17 cellular contexts compared by ENCODE assay signal in the genomic region with DNA sequence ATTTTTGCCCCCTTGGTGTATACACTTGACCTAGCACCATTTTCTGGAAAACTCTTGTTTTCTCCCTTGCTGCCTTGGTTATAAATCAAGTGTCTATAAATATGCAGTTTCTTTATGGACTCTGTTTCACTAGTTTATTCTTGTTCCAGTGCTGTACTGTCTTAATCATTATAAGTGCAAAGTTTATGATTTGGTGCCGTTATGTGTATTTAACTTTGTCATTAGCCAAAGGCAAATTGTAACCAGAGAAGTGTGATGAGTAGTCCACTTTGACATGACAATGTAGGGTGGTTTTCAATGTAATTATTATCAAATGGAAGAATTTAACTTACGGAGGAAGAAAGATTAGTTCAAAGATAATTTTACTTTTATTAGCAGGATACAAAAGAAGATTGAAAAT. TPM values are rescaled to one million over a fixed set of nuclear protein-coding genes. Genes with fewer than 3 reads are reported as not detected.
DNase-seq lines count a peak whose midpoint lies in the region; ATAC-seq and TF ChIP-seq lines count a peak whose summit lies in the region.
"Had no signal": no experiment of that assay in that cellular context is flagged by ENCODE, and none has a peak within 500 bp of the region (broad histone marks: within the 10 kb centered on the region; RNA-seq: fewer than 3 reads in every experiment).

No MANE protein-coding gene starts in this region.

- H3K4me3 ChIP-seq in HEK293 (ENCODE audit: low read depth, low read length), result no peak overlapping the region
- H3K4me3 ChIP-seq: GM23248 had no signal

- H3K4me1 Mint-ChIP-seq in WTC11 (peaks cover 24% of the 10 kb centered on the region), nephron progenitor cell (no peaks in the 10 kb centered on the region)
- H3K4me1 Mint-ChIP-seq: CD14-positive monocyte had no signal

- H3K4me1 ChIP-seq in HEK293 (ENCODE audit: control insufficient read depth, insufficient read depth, low read length), result peaks cover 8% of the 10 kb centered on the region; the same call in 1 of the 2 replicates

- CTCF ChIA-PET in HEK293 (lab: Yijun Ruan, JAX), result interaction anchor here (0.6 kb wide), 1 partner anchor 136 kb away, joined by 5 read pairs; no protein-coding TSS in a partner anchor
- CTCF ChIA-PET in WTC11 (lab: Charles Lee), result no interaction called here

- peaks cover 41 to 77% of the 10 kb centered on the region in 2 experiments for H3K36me3 ChIP-seq in HEK293 (ENCODE audit: control insufficient read depth in 2 of 2, insufficient read depth in 1 of 2, low read length in 2 of 2)

- H3K9me3 Mint-ChIP-seq in WTC11, result peaks cover 12% of the 10 kb centered on the region
- peaks cover 30% of the 10 kb centered on the region for H3K9me3 Mint-ChIP-seq in nephron progenitor cell
- H3K9me3 Mint-ChIP-seq: CD8-positive, alpha-beta T cell had no signal

- POLR2A ChIA-PET in HEK293 (lab: Yijun Ruan, JAX), result no interaction called here
- POLR2A ChIA-PET in WTC11 (lab: Charles Lee), result no interaction called here

- H3K27ac ChIP-seq in HEK293 (ENCODE audit: extremely low read depth, low read depth, low read length), result no peak overlapping the region
- H3K27ac ChIP-seq: GM23248 had no signal

- H3K27me3 Mint-ChIP-seq in WTC11 (ENCODE audit: low read depth) (no peaks in the 10 kb centered on the region), nephron progenitor cell (ENCODE audit: low read depth, poor library complexity) (no peaks in the 10 kb centered on the region)

- TF ChIP-seq CTCF in HEK293 (tag by site-specific recombination; IDR thresholded peaks at IDR 0.05) (no peak), WTC11 (IDR thresholded peaks at IDR 0.05) (no peak), nephron progenitor cell (IDR thresholded peaks at IDR 0.05) (no peak)

- H3K36me3 Mint-ChIP-seq in WTC11 (peaks cover 46% of the 10 kb centered on the region), nephron progenitor cell (ENCODE audit: low read depth) (peaks cover 96% of the 10 kb centered on the region)

- no peak for ATAC-seq in WTC11
- ATAC-seq in GM19324 (IDR thresholded peaks at IDR 0.05; ENCODE audit: low FRiP score, unreplicated experiment), result no peak
- ATAC-seq: CD8-positive, alpha-beta T cell; HCT116; HepG2 had no signal

- peak; percentile 27 for DNase-seq in NCI-H69 (lab: John Stamatoyannopoulos, UW)
- no peak for DNase-seq in WTC11 (ENCODE audit: low spot score)
- DNase-seq in nephron progenitor cell, result no peak
- DNase-seq in activated CD4-positive, CD25-positive, alpha-beta regulatory T cell (lab: John Stamatoyannopoulos, UW), result no peak
- no peak for DNase-seq in SIG-M5 (lab: John Stamatoyannopoulos, UW)
- DNase-seq in NOMO-1 treated with DMSO at 0.1 percent for 48 hours (lab: John Stamatoyannopoulos, UW; ENCODE audit: unreplicated experiment), result no peak
- DNase-seq: CD8-positive, alpha-beta T cell; COR-L47; DMS153; DMS79 treated with DMSO at 0.1 percent for 48 hours; GDM1; GM23248 had no signal

- H3K27ac Mint-ChIP-seq in WTC11, result peak overlapping the region; percentile 29; the same call in 1 of the 2 replicates
- peak overlapping the region; percentile 2 for H3K27ac Mint-ChIP-seq in nephron progenitor cell
- H3K27ac Mint-ChIP-seq: CD14-positive monocyte; CD8-positive, alpha-beta T cell had no signal

- no peaks in the 10 kb centered on the region for H3K9me3 ChIP-seq in HEK293 (ENCODE audit: control insufficient read depth, insufficient read depth, low read depth, low read length)

- no peak overlapping the region for H3K4me3 Mint-ChIP-seq in WTC11
- no peak overlapping the region for H3K4me3 Mint-ChIP-seq in nephron progenitor cell
- H3K4me3 Mint-ChIP-seq: CD14-positive monocyte; CD8-positive, alpha-beta T cell had no signal

TF ChIP-seq in HEK293, 187 proteins besides CTCF, POLR2A, EP300 and RAD21 (continues in another document):
- TF ChIP-seq, protein P1, sequence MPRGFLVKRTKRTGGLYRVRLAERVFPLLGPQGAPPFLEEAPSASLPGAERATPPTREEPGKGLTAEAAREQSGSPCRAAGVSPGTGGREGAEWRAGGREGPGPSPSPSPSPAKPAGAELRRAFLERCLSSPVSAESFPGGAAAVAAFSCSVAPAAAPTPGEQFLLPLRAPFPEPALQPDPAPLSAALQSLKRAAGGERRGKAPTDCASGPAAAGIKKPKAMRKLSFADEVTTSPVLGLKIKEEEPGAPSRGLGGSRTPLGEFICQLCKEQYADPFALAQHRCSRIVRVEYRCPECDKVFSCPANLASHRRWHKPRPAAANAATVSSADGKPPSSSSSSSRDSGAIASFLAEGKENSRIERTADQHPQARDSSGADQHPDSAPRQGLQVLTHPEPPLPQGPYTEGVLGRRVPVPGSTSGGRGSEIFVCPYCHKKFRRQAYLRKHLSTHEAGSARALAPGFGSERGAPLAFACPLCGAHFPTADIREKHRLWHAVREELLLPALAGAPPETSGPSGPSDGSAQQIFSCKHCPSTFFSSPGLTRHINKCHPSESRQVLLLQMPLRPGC (tag by site-specific recombination; IDR thresholded peaks at IDR 0.05), result 0 out of 2 replicates have a peak, but pooled peaks have one; percentile 20
- TF ChIP-seq OVOL3 (tag by site-specific recombination; IDR thresholded peaks at IDR 0.05) (peak; percentile 100), ZNF16 (tag by site-specific recombination; IDR thresholded peaks at IDR 0.05; ENCODE audit: low read depth) (no peak), OSR2 (tag by site-specific recombination; IDR thresholded peaks at IDR 0.05) (peak; percentile 78), WT1 (tag by site-specific recombination; IDR thresholded peaks at IDR 0.05) (peak; percentile 62; the same call in 1 of the 2 replicates), ZFP37 (tag by site-specific recombination; IDR thresholded peaks at IDR 0.05) (no peak), FEZF1 (tag by site-specific recombination; IDR thresholded peaks at IDR 0.05) (peak; percentile 71), ZNF747 (tag by site-specific recombination; IDR thresholded peaks at IDR 0.05) (no peak)
- TF ChIP-seq, protein P2, sequence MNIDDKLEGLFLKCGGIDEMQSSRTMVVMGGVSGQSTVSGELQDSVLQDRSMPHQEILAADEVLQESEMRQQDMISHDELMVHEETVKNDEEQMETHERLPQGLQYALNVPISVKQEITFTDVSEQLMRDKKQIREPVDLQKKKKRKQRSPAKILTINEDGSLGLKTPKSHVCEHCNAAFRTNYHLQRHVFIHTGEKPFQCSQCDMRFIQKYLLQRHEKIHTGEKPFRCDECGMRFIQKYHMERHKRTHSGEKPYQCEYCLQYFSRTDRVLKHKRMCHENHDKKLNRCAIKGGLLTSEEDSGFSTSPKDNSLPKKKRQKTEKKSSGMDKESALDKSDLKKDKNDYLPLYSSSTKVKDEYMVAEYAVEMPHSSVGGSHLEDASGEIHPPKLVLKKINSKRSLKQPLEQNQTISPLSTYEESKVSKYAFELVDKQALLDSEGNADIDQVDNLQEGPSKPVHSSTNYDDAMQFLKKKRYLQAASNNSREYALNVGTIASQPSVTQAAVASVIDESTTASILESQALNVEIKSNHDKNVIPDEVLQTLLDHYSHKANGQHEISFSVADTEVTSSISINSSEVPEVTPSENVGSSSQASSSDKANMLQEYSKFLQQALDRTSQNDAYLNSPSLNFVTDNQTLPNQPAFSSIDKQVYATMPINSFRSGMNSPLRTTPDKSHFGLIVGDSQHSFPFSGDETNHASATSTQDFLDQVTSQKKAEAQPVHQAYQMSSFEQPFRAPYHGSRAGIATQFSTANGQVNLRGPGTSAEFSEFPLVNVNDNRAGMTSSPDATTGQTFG (tag by site-specific recombination; IDR thresholded peaks at IDR 0.05; ENCODE audit: borderline replicate concordance), result no peak

TF ChIP-seq in WTC11, 78 proteins besides CTCF, POLR2A, EP300 and RAD21:
- TF ChIP-seq SOX15 (CRISPR knock-in tag; IDR thresholded peaks at IDR 0.05), result no peak
- TF ChIP-seq MYBL2 (CRISPR knock-in tag; IDR thresholded peaks at IDR 0.05), result no peak
- TF ChIP-seq, protein P3, sequence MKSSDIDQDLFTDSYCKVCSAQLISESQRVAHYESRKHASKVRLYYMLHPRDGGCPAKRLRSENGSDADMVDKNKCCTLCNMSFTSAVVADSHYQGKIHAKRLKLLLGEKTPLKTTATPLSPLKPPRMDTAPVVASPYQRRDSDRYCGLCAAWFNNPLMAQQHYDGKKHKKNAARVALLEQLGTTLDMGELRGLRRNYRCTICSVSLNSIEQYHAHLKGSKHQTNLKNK (CRISPR knock-in tag; IDR thresholded peaks at IDR 0.05), result no peak
- no peak for TF ChIP-seq FOXP1 (CRISPR knock-in tag; IDR thresholded peaks at IDR 0.05; ENCODE audit: borderline replicate concordance)
- no peak for TF ChIP-seq CREB1 (CRISPR knock-in tag; IDR thresholded peaks at IDR 0.05)
- no peak for TF ChIP-seq NR3C1 (CRISPR knock-in tag; conservative IDR thresholded peaks at IDR 0.05; ENCODE audit: low read depth)
- TF ChIP-seq CREM (CRISPR knock-in tag; IDR thresholded peaks at IDR 0.05), result no peak
- TF ChIP-seq TEAD1 (CRISPR knock-in tag; IDR thresholded peaks at IDR 0.05), result no peak
- no peak for TF ChIP-seq SMAD4 (CRISPR knock-in tag; IDR thresholded peaks at IDR 0.05)
- no peak for TF ChIP-seq ESRRA (CRISPR knock-in tag; IDR thresholded peaks at IDR 0.05; ENCODE audit: borderline replicate concordance)
- TF ChIP-seq, protein P4, sequence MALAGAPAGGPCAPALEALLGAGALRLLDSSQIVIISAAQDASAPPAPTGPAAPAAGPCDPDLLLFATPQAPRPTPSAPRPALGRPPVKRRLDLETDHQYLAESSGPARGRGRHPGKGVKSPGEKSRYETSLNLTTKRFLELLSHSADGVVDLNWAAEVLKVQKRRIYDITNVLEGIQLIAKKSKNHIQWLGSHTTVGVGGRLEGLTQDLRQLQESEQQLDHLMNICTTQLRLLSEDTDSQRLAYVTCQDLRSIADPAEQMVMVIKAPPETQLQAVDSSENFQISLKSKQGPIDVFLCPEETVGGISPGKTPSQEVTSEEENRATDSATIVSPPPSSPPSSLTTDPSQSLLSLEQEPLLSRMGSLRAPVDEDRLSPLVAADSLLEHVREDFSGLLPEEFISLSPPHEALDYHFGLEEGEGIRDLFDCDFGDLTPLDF (CRISPR knock-in tag; IDR thresholded peaks at IDR 0.05), result no peak

RNA-seq across cellular contexts. Expression of a gene that starts 40.3 kb away (rescaled TPM):
- 44.6 to 51.0 TPM (median 45.2 TPM) in 3 replicates for total RNA-seq in WTC11 (2021)
